ENCODE assay signal across 8 cellular contexts in the genomic region with DNA sequence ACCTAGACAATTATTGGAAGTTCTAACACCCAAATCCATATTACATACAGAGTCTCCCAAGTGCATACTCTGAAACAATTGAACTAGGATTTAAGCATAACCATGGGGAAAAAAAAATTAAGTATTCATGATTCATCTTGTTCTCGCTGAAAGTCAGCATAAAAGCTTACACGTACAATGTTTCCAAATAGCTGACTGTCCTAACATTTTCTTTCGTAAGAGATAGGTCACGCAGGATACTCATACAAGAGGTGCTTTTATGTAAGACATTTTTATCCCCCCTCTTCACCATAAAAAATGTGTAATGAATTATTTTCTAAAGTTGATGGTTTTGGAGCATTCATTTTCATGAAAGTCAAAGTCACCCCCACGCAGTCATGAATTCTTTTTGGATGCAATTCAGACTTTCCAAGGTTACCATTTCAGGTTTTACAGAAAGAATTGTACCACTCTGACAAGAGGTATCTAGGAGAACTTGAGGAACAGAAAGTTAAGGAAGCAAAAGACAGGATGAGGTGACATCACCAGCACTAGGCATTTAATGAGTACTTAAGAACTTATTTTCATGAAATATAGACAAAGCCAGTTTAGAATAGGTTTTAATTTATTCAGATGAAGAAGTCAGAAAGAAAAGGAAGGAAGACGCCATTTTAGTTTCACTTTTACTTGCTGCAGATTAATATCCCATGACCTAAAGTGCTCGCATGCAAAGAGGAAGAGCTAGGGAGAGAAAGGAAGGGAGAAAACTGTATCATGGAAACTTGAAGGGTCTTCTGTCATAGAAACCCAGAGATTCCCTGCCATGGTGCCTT. TPM values are rescaled to one million over a fixed set of nuclear protein-coding genes. Genes with fewer than 3 reads are reported as not detected.
DNase-seq lines count a peak whose midpoint lies in the region; ATAC-seq and TF ChIP-seq lines count a peak whose summit lies in the region.

No MANE protein-coding gene starts in this region.

- peak; percentile 68 for ATAC-seq in HG02642 (IDR thresholded peaks at IDR 0.05; ENCODE audit: poor library complexity, unreplicated experiment)

- peak overlapping the region; percentile 55 for H3K27ac ChIP-seq in skeletal muscle tissue (ENCODE audit: low read depth, low read length)

- no peak for TF ChIP-seq CTCF in fibroblast of pulmonary artery (IDR thresholded peaks at IDR 0.05; ENCODE audit: low read length, missing control alignments)

- H3K9me3 ChIP-seq in skeletal muscle tissue (ENCODE audit: control insufficient read depth in 3 of 3, low read length in 3 of 3): no peaks in the 10 kb centered on the region

- H3K4me1 ChIP-seq in skeletal muscle tissue (ENCODE audit: control insufficient read depth in 3 of 3, insufficient read depth in 3 of 3, low read length in 3 of 3): peaks cover 0 to 5% (median 4%) of the 10 kb centered on the region in 3 donors

- no peak overlapping the region for H3K4me3 ChIP-seq in fibroblast of pulmonary artery (replicated peaks; ENCODE audit: low read depth, low read length)
- H3K4me3 ChIP-seq in skeletal muscle tissue (ENCODE audit: low read length in 3 of 3): peak overlapping the region; percentile 44 to 64 (median 61)

- H3K36me3 ChIP-seq in skeletal muscle tissue (ENCODE audit: control insufficient read depth in 3 of 3, insufficient read depth in 3 of 3, low read length in 3 of 3): no peaks in the 10 kb centered on the region

- peak overlapping the region in 2 of 3 donors; percentile 2 to 48 for H3K9ac ChIP-seq in skeletal muscle tissue (ENCODE audit: low read depth in 1 of 3, low read length in 3 of 3)

- no peaks in the 10 kb centered on the region for H3K27me3 ChIP-seq in skeletal muscle tissue (ENCODE audit: control insufficient read depth in 3 of 3, insufficient read depth in 3 of 3, low read length in 3 of 3)

- peak; percentile 19 for DNase-seq in Daoy (ENCODE audit: low read depth)
- DNase-seq in SKM-1 (lab: John Stamatoyannopoulos, UW; ENCODE audit: unreplicated experiment): peak; percentile 32
- DNase-seq in fibroblast of pulmonary artery (ENCODE audit: low read depth): peak; percentile 47
- no peak for DNase-seq in NCI-H1417 (lab: John Stamatoyannopoulos, UW)
- no peak for DNase-seq in NCI-H524 (lab: John Stamatoyannopoulos, UW)
- DNase-seq in effector CD4-positive, alpha-beta T cell: no peak

RNA-seq across cellular contexts. Expression of a gene that starts 55.8 kb away (rescaled TPM):
- not detected in 2 replicates for total RNA-seq in Daoy (2014; rRNA removed; shearing (Covaris generic))
- total RNA-seq in skeletal muscle tissue: 15.7 TPM

Comparison
In these comparisons a context has a peak if more than half of its experiments do, and no peak if none do; other contexts are left out.
1. DNase-seq: peak in Daoy (single experiment), SKM-1 (single experiment) and fibroblast of pulmonary artery (single experiment); none in NCI-H1417 (0 of 3), NCI-H524 (0 of 2) and effector CD4-positive, alpha-beta T cell (single experiment).
2. RNA of a gene that starts 55.8 kb away (total RNA-seq): 15.7 TPM in skeletal muscle tissue (single experiment); not detected in Daoy; every median in the first group is over 10 times any median in the second.